Comparison of ENCODE assay signal across 24 cellular contexts in the genomic region with DNA sequence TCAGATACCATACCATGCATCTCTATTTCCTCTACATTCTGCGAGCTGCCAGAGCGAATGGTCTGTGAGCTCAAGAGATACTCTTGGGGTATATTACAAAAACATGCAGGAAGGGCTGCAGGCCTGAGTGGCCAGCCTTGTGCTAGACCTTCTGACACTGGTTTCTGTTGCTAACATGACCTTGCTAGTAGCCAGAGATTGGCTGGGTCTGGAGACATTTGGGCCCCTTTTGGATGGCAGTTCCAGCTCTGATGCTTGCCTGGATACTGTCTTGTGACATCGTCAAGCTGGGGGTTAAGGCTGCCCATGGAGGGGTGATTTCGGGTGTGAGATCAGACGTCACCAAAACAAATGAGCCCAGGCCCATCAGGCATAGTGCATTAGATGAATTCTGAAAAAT. TPM values are rescaled to one million over a fixed set of nuclear protein-coding genes. Genes with fewer than 3 reads are reported as not detected.
"Had no signal": no experiment of that assay in that cellular context is flagged by ENCODE, and none has a peak within 500 bp of the region (broad histone marks: within the 10 kb centered on the region; RNA-seq: fewer than 3 reads in every experiment).

No MANE protein-coding gene starts in this region.

- H3K27me3 ChIP-seq: MG63 had no signal

- H3K27ac ChIP-seq: SJSA1, SK-N-MC had no signal

- H3K4me3 ChIP-seq: MG63, SJSA1, SK-N-MC had no signal

- H3K36me3 ChIP-seq: MG63, SJSA1 had no signal

- DNase-seq: IMR-90, Karpas-422, KG1, MG63, NCI-H1092, NCI-H1105 treated with DMSO at 0.1 percent for 48 hours, NCI-H1417 treated with DMSO at 0.1 percent for 48 hours, NCI-H146, NCI-H1694 treated with DMSO at 0.1 percent for 48 hours, NCI-H1930, NCI-H2081, NCI-H2107, NCI-H226, NCI-H446, NCI-H510A, NCI-H524 treated with DMSO at 0.1 percent for 48 hours, NCI-H69, NCI-H774, Right ventricle myocardium superior, RPMI8226, SIG-M5 had no signal

- H3K9me3 ChIP-seq: MG63 had no signal

- ATAC-seq: HepG2 had no signal

RNA-seq across cellular contexts. Expression of a gene that starts 56.1 kb away (rescaled TPM):
- total RNA-seq: Right ventricle myocardium superior had no signal
- polyA plus RNA-seq: IMR-90 had no signal
